In the genomic region with DNA sequence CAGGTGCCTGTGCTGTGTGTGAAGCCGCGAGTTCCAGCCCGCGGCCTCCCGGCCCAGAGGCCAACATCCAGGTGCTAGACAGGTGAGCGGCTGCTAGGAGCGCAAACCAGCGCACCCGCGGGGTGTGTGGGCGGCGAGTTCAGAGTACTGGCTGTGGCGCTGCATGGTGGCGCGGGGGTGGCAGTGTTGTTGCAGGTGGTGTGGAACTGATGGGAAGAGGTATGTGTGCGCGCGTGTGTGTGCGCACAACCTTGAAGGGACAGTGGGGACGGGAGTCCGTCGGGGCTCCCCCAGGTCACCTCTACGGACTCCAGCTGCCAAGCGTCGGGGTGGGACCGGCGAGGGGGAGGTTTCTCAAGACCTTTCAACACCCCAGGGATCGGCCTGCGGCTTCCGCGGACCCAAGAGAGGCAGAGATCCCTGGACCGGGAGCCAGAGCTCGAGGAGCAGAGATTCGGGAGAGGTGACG, we compare ENCODE assay signal across 8 cellular contexts. TPM values are rescaled to one million over a fixed set of nuclear protein-coding genes. Genes with fewer than 3 reads are reported as not detected.
DNase-seq lines count a peak whose midpoint lies in the region; TF ChIP-seq lines count a peak whose summit lies in the region.

No MANE protein-coding gene starts in this region.

- no peaks in the 10 kb centered on the region for H3K36me3 Mint-ChIP-seq in H9 (ENCODE audit: insufficient read depth in 1 of 3, low read depth in 3 of 3)
- H3K36me3 Mint-ChIP-seq in activated CD4-positive, alpha-beta T cell treated with anti-CD3 and anti-CD28 coated beads, Interleukin-2, amount 10 ng/mL, durations not matched to agents 24 days and 14 days (ENCODE audit: low read depth), result peaks cover 5% of the 10 kb centered on the region

- no peak overlapping the region for H3K14ac ChIP-seq in H9 (ENCODE audit: insufficient read depth, low read length)

- H2AK5ac ChIP-seq in H9 (ENCODE audit: insufficient read length, low read length), result no peak overlapping the region

- no peak overlapping the region for H3T11ph ChIP-seq in H9 (ENCODE audit: low read length)

- DNase-seq in H9 (no peak), germinal center (ENCODE audit: low spot score) (peak; percentile 18), NCI-H1092 (lab: John Stamatoyannopoulos, UW) (no peak), H4 (ENCODE audit: low spot score) (no peak), GM19240 (ENCODE audit: insufficient read length, low spot score) (no peak), NAMALWA (ENCODE audit: low spot score) (no peak)
- peak; percentile 72 for DNase-seq in activated CD4-positive, alpha-beta T cell treated with anti-CD3 and anti-CD28 coated beads, Interleukin-2, amount 10 ng/mL, durations not matched to agents 24 days and 14 days
- peak; percentile 28 to 36 for DNase-seq in stimulated activated CD4-positive, alpha-beta T cell treated with anti-CD3 and anti-CD28 coated beads, Interleukin-1b, Interleukin-23, amount 100 ng/mL, for 4 hours (ENCODE audit: low read depth in 2 of 2)

- H2BK5ac ChIP-seq in H9 (ENCODE audit: insufficient read length, low read length), result no peak overlapping the region

- peaks cover 99% of the 10 kb centered on the region for H3K27me3 Mint-ChIP-seq in H9 (ENCODE audit: low read depth)
- peaks cover 90% of the 10 kb centered on the region for H3K27me3 Mint-ChIP-seq in activated CD4-positive, alpha-beta T cell treated with anti-CD3 and anti-CD28 coated beads, Interleukin-2, amount 10 ng/mL, durations not matched to agents 24 days and 14 days

- no peak overlapping the region for H4K8ac ChIP-seq in H9 (replicated peaks; ENCODE audit: insufficient read length, low read depth, low read length)

- no peak overlapping the region for H3K27ac Mint-ChIP-seq in H9
- H3K27ac Mint-ChIP-seq in activated CD4-positive, alpha-beta T cell treated with anti-CD3 and anti-CD28 coated beads, Interleukin-2, amount 10 ng/mL, durations not matched to agents 24 days and 14 days, result peak overlapping the region; percentile 5

- H3K18ac ChIP-seq in H9 (ENCODE audit: insufficient read length, low read depth, low read length), result no peak overlapping the region

- H2BK15ac ChIP-seq in H9 (ENCODE audit: low read depth, low read length), result no peak overlapping the region

- no peak overlapping the region for H3K4ac ChIP-seq in H9 (ENCODE audit: low read depth, low read length)

- no peak overlapping the region for H2AFZ ChIP-seq in H9 (ENCODE audit: low read length)

- intact Hi-C loops in activated CD4-positive, alpha-beta T cell treated with anti-CD3 and anti-CD28 coated beads, Interleukin-2, amount 10 ng/mL, durations not matched to agents 24 days and 14 days (cut with micrococcal nuclease), result loop anchor here (2.0 to 10.0 kb wide), 2 partner anchors 42 to 946 kb away; partner anchors contain the start of gene FOXD2

- no CpG with 5 or more reads among the region's 35 CpGs for WGBS in H9 (ENCODE audit: extremely low coverage, insufficient read length, low lambda C conversion rate)

- peak overlapping the region; percentile 89 for H3K4me2 ChIP-seq in H9 (ENCODE audit: insufficient read depth, insufficient read length, low read length)

- H3K4me1 Mint-ChIP-seq in H9, result peaks cover 47 to 83% of the 10 kb centered on the region in 2 experiments
- H3K4me1 Mint-ChIP-seq in activated CD4-positive, alpha-beta T cell treated with anti-CD3 and anti-CD28 coated beads, Interleukin-2, amount 10 ng/mL, durations not matched to agents 24 days and 14 days, result peaks cover 22% of the 10 kb centered on the region

- peaks cover 2% of the 10 kb centered on the region; the same call in 1 of the 2 replicates for H3K4me1 ChIP-seq in H9 (ENCODE audit: insufficient read depth, low read length)

- H3K9me3 ChIP-seq in H9 (ENCODE audit: control insufficient read depth, low read depth, low read length), result no peaks in the 10 kb centered on the region

- TF ChIP-seq CTCF in H9 (conservative IDR thresholded peaks at IDR 0.05), result no peak

- H2BK20ac ChIP-seq in H9 (ENCODE audit: low read depth, low read length, poor library complexity, severe bottlenecking), result no peak overlapping the region

- H3K23ac ChIP-seq in H9 (ENCODE audit: insufficient read length, low read depth, low read length), result no peak overlapping the region

- peaks cover 23% of the 10 kb centered on the region for H3K23me2 ChIP-seq in H9 (ENCODE audit: insufficient read length, low read depth, low read length, poor library complexity, severe bottlenecking)

- H3K9me3 Mint-ChIP-seq in H9, result no peaks in the 10 kb centered on the region; a peak in 2 of 5 replicates
- H3K9me3 Mint-ChIP-seq in activated CD4-positive, alpha-beta T cell treated with anti-CD3 and anti-CD28 coated beads, Interleukin-2, amount 10 ng/mL, durations not matched to agents 24 days and 14 days, result no peaks in the 10 kb centered on the region

- H3K27ac ChIP-seq in H9 (ENCODE audit: insufficient read length, low read depth, low read length), result no peak overlapping the region

- no peak overlapping the region for H2BK120ac ChIP-seq in H9 (ENCODE audit: low read depth, low read length, poor library complexity, severe bottlenecking)

- H3K56ac ChIP-seq in H9 (ENCODE audit: insufficient read length, low read depth, low read length), result no peak overlapping the region

- H4K5ac ChIP-seq in H9 (ENCODE audit: insufficient read length, low read depth, low read length), result no peak overlapping the region

- H2BK12ac ChIP-seq in H9 (ENCODE audit: insufficient read length, low read depth, low read length), result no peak overlapping the region

- no peak overlapping the region for H3K9ac ChIP-seq in H9 (ENCODE audit: extremely low read depth, insufficient read length, low read length)

- no peak overlapping the region for H4K91ac ChIP-seq in H9 (ENCODE audit: insufficient read length, low read depth, low read length)

- no peaks in the 10 kb centered on the region for H3K79me2 ChIP-seq in H9 (ENCODE audit: insufficient read depth, low read length)

- H3K79me1 ChIP-seq in H9 (ENCODE audit: insufficient read depth, low read depth, low read length, poor library complexity, severe bottlenecking), result no peaks in the 10 kb centered on the region

- peak overlapping the region; percentile 65 to 82 for H3K4me3 Mint-ChIP-seq in H9
- H3K4me3 Mint-ChIP-seq in activated CD4-positive, alpha-beta T cell treated with anti-CD3 and anti-CD28 coated beads, Interleukin-2, amount 10 ng/mL, durations not matched to agents 24 days and 14 days, result peak overlapping the region; percentile 76

- H4K20me1 ChIP-seq in H9 (ENCODE audit: control insufficient read depth, insufficient read depth, insufficient read length), result no peaks in the 10 kb centered on the region

- H3K27me3 ChIP-seq in H9 (ENCODE audit: insufficient read depth, low read length), result peaks cover 86% of the 10 kb centered on the region

RNA-seq across cellular contexts. Expression of gene DMBX1, which starts 0.4 kb away (rescaled TPM):
- total RNA-seq in H9 (2021), result 2.3 and 2.5 TPM in 2 replicates
- total RNA-seq in activated CD4-positive, alpha-beta T cell treated with anti-CD3 and anti-CD28 coated beads, Interleukin-2, amount 10 ng/mL, durations not matched to agents 24 days and 14 days, result 0.07 TPM in 1 of 2 replicates, not detected in the other
- 0.37 TPM in 2 replicates for total RNA-seq in H4 (2014; rRNA removed; shearing (Covaris generic))

Comparison
In these comparisons a context has a peak if more than half of its experiments do, and no peak if none do; other contexts are left out.
1. DNase-seq: peak in activated CD4-positive, alpha-beta T cell treated with anti-CD3 and anti-CD28 coated beads, Interleukin-2, amount 10 ng/mL, durations not matched to agents 24 days and 14 days (single experiment), germinal center (single experiment) and stimulated activated CD4-positive, alpha-beta T cell treated with anti-CD3 and anti-CD28 coated beads, Interleukin-1b, Interleukin-23, amount 100 ng/mL, for 4 hours (2 of 2); none in H9 (single experiment), NCI-H1092 (single experiment), H4 (single experiment), GM19240 (single experiment) and NAMALWA (single experiment).